ENCODE assay signal across 10 cellular contexts in genomic region chr11:116640641-116641402, GRCh38.
DNase-seq lines count a peak whose midpoint lies in the region; ATAC-seq lines count a peak whose summit lies in the region.
"Had no signal": no experiment of that assay in that cellular context is flagged by ENCODE, and none has a peak within 500 bp of the region (broad histone marks: within the 10 kb centered on the region; RNA-seq: fewer than 3 reads in every experiment).

No MANE protein-coding gene starts in this region.

- no peak overlapping the region for H3K4me3 Mint-ChIP-seq in activated naive CD8-positive, alpha-beta T cell treated with anti-CD3 and anti-CD28 coated beads, Interleukin-2, amount 50 U/mL, for 24 hours
- H3K4me3 Mint-ChIP-seq: CD14-positive monocyte, HFFc6 had no signal

- peak; percentile 5 for DNase-seq in AG20443 (ENCODE audit: low spot score)
- DNase-seq in NCI-H1092 (lab: John Stamatoyannopoulos, UW) = peak; percentile 41
- peak; percentile 26 for DNase-seq in NCI-H2227 treated with DMSO at 0.1 percent for 48 hours (lab: John Stamatoyannopoulos, UW)
- DNase-seq in ecto neural progenitor cell (ENCODE audit: low spot score) = peak; percentile 31
- no peak for DNase-seq in NCI-H1694 (lab: John Stamatoyannopoulos, UW)
- DNase-seq in activated naive CD8-positive, alpha-beta T cell treated with anti-CD3 and anti-CD28 coated beads, Interleukin-2, amount 50 U/mL, for 24 hours = no peak
- DNase-seq: HFFc6 had no signal

- H3K27me3 Mint-ChIP-seq in activated naive CD8-positive, alpha-beta T cell treated with anti-CD3 and anti-CD28 coated beads, Interleukin-2, amount 50 U/mL, for 24 hours = peaks cover 3% of the 10 kb centered on the region

- no peaks in the 10 kb centered on the region for H3K36me3 Mint-ChIP-seq in activated naive CD8-positive, alpha-beta T cell treated with anti-CD3 and anti-CD28 coated beads, Interleukin-2, amount 50 U/mL, for 24 hours (ENCODE audit: low read depth)
- H3K36me3 Mint-ChIP-seq: CD14-positive monocyte had no signal

- ATAC-seq in HG02884 (IDR thresholded peaks at IDR 0.05; ENCODE audit: unreplicated experiment) = no peak
- no peak for ATAC-seq in activated naive CD8-positive, alpha-beta T cell treated with anti-CD3 and anti-CD28 coated beads, Interleukin-2, amount 50 U/mL, for 24 hours
- no peak for ATAC-seq in HG03432 (IDR thresholded peaks at IDR 0.05; ENCODE audit: unreplicated experiment)

- no peak overlapping the region for H3K27ac Mint-ChIP-seq in activated naive CD8-positive, alpha-beta T cell treated with anti-CD3 and anti-CD28 coated beads, Interleukin-2, amount 50 U/mL, for 24 hours
- H3K27ac Mint-ChIP-seq: CD14-positive monocyte, HFFc6 had no signal

- no peaks in the 10 kb centered on the region for H3K4me1 Mint-ChIP-seq in activated naive CD8-positive, alpha-beta T cell treated with anti-CD3 and anti-CD28 coated beads, Interleukin-2, amount 50 U/mL, for 24 hours
- H3K4me1 Mint-ChIP-seq: CD14-positive monocyte had no signal

- H3K9me3 Mint-ChIP-seq in activated naive CD8-positive, alpha-beta T cell treated with anti-CD3 and anti-CD28 coated beads, Interleukin-2, amount 50 U/mL, for 24 hours = no peaks in the 10 kb centered on the region
- H3K9me3 Mint-ChIP-seq: HFFc6 had no signal

Comparison
In these comparisons a context has a peak if more than half of its experiments do, and no peak if none do; other contexts are left out.
1. DNase-seq: peak in AG20443 (single experiment), NCI-H1092 (single experiment), NCI-H2227 treated with DMSO at 0.1 percent for 48 hours (single experiment) and ecto neural progenitor cell (single experiment); none in NCI-H1694 (single experiment) and activated naive CD8-positive, alpha-beta T cell treated with anti-CD3 and anti-CD28 coated beads, Interleukin-2, amount 50 U/mL, for 24 hours (single experiment).